Comparison of ENCODE assay signal across 14 cellular contexts in genomic region chr12:22527999-22528398, GRCh38. TPM values are rescaled to one million over a fixed set of nuclear protein-coding genes. Genes with fewer than 3 reads are reported as not detected.
DNase-seq lines count a peak whose midpoint lies in the region; ATAC-seq and TF ChIP-seq lines count a peak whose summit lies in the region.
"Had no signal": no experiment of that assay in that cellular context is flagged by ENCODE, and none has a peak within 500 bp of the region (broad histone marks: within the 10 kb centered on the region; RNA-seq: fewer than 3 reads in every experiment).

No MANE protein-coding gene starts in this region.

- no peak for TF ChIP-seq CTCF in foreskin keratinocyte (conservative IDR thresholded peaks at IDR 0.05)

- H3K27me3 ChIP-seq in foreskin keratinocyte: no peaks in the 10 kb centered on the region

- H3K27me3 Mint-ChIP-seq in activated T-cell treated with anti-CD3 and anti-CD28 coated beads, Interleukin-2, amount 50 U/mL, for 4 hours (ENCODE audit: low read depth): no peaks in the 10 kb centered on the region
- H3K27me3 Mint-ChIP-seq: type B pancreatic cell had no signal

- H3K4me1 Mint-ChIP-seq in activated T-cell treated with anti-CD3 and anti-CD28 coated beads, Interleukin-2, amount 50 U/mL, for 4 hours (ENCODE audit: low read depth): peaks cover 6% of the 10 kb centered on the region

- no peaks in the 10 kb centered on the region for H3K9me3 Mint-ChIP-seq in activated T-cell treated with anti-CD3 and anti-CD28 coated beads, Interleukin-2, amount 50 U/mL, for 4 hours
- H3K9me3 Mint-ChIP-seq: stimulated activated effector memory CD8-positive, alpha-beta T cell treated with anti-CD3 and anti-CD28 coated beads, Interleukin-12 subunit alpha, Interleukin-12 subunit beta, amount 100 ng/mL, for 72 hours; type B pancreatic cell had no signal

- DNase-seq in HCEC 1CT (peak; percentile 89), amniotic epithelial cell (ENCODE audit: low read depth) (peak; percentile 74), foreskin keratinocyte (peak in 1 of 2 donors; percentile 80), NCI-H748 treated with DMSO at 0.1 percent for 48 hours (lab: John Stamatoyannopoulos, UW) (no peak)
- DNase-seq in activated T-cell treated with anti-CD3 and anti-CD28 coated beads, Interleukin-2, amount 50 U/mL, for 4 hours: no peak
- DNase-seq: Kasumi-1, NCI-H510A treated with DMSO at 0.1 percent for 48 hours, right cardiac atrium, T-helper 1 cell had no signal

- peak; percentile 53 for ATAC-seq in foreskin keratinocyte
- no peak for ATAC-seq in HG03378 (IDR thresholded peaks at IDR 0.05; ENCODE audit: unreplicated experiment)
- no peak for ATAC-seq in activated CD4-positive, CD25-positive, alpha-beta regulatory T cell treated with anti-CD3 and anti-CD28 coated beads, Interleukin-2, amount 50 U/mL, for 24 hours
- ATAC-seq in activated T-cell treated with anti-CD3 and anti-CD28 coated beads, Interleukin-2, amount 50 U/mL, for 4 hours: no peak
- ATAC-seq: right cardiac atrium; stimulated activated effector memory CD8-positive, alpha-beta T cell treated with anti-CD3 and anti-CD28 coated beads, Interleukin-12 subunit alpha, Interleukin-12 subunit beta, amount 100 ng/mL, for 72 hours had no signal

- peaks cover 27% of the 10 kb centered on the region for H3K36me3 Mint-ChIP-seq in activated T-cell treated with anti-CD3 and anti-CD28 coated beads, Interleukin-2, amount 50 U/mL, for 4 hours (ENCODE audit: insufficient read depth)

- no peak overlapping the region for H3K4me3 Mint-ChIP-seq in activated T-cell treated with anti-CD3 and anti-CD28 coated beads, Interleukin-2, amount 50 U/mL, for 4 hours
- H3K4me3 Mint-ChIP-seq: stimulated activated effector memory CD8-positive, alpha-beta T cell treated with anti-CD3 and anti-CD28 coated beads, Interleukin-12 subunit alpha, Interleukin-12 subunit beta, amount 100 ng/mL, for 72 hours; type B pancreatic cell had no signal

- H3K4me1 ChIP-seq in foreskin keratinocyte: peaks cover 42% of the 10 kb centered on the region

- no peak overlapping the region for H3K27ac ChIP-seq in foreskin keratinocyte
- H3K27ac ChIP-seq: HL-60 had no signal

RNA-seq across cellular contexts. Expression of gene C2CD5, which starts 16.3 kb away (rescaled TPM):
- 15.2 and 16.8 TPM in 2 replicates for total RNA-seq in foreskin keratinocyte
- polyA plus RNA-seq in foreskin keratinocyte: 4.4 and 5.4 TPM in 2 replicates
- total RNA-seq in activated T-cell treated with anti-CD3 and anti-CD28 coated beads, Interleukin-2, amount 50 U/mL, for 4 hours: 10 to 100 TPM; 19.5 to 20.2 (median 19.8) TPM

Comparison
In these comparisons a context has a peak if more than half of its experiments do, and no peak if none do; other contexts are left out.
1. DNase-seq: peak in HCEC 1CT (single experiment) and amniotic epithelial cell (single experiment); none in activated T-cell treated with anti-CD3 and anti-CD28 coated beads, Interleukin-2, amount 50 U/mL, for 4 hours (single experiment) and NCI-H748 treated with DMSO at 0.1 percent for 48 hours (single experiment).